Comparison of ENCODE assay signal across 10 cellular contexts in the genomic region with DNA sequence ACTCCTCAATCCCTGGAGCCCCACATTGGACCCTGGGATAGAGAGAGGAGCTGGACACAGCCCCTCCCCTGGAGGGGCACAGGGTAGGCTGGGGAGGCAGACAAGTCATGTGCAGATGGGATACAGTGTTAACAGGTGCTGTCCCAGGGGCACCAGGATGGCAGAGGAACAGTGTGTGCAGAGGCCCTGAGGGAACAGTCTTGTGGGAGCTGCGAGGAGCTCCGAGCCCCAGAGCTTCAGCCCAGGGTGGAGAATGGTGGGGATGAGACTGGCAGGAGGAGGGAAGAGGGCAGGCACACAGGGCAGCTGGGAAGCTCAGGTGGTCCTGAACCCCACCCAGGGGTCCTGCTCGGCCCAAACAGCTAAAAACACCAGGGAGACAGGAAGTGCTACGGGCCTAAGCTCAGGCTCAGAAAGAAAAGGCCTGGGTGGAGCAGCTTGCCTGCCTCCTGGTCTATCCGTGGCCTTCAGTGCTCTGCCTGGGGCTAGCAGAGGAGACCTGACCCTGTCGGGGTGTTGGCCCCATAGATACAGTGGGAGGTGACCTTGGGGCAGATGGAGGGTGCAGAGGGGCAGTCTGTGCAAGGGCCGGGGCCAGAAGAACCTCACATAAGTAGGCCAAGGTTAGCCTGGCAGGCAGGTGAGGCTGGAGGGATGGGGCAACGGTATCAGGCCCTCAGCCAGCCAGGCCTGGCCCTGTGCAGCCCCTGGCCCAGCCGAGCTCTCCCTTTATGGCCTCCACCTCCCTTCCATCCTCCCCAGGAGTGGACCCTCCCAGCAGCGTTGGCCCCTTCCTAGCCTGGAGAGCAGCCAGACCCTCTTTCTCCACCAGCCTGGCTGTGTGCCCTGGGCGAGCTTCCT. TPM values are rescaled to one million over a fixed set of nuclear protein-coding genes. Genes with fewer than 3 reads are reported as not detected.
DNase-seq lines count a peak whose midpoint lies in the region; ATAC-seq and TF ChIP-seq lines count a peak whose summit lies in the region.
"Had no signal": no experiment of that assay in that cellular context is flagged by ENCODE, and none has a peak within 500 bp of the region (broad histone marks: within the 10 kb centered on the region; RNA-seq: fewer than 3 reads in every experiment).

No MANE protein-coding gene starts in this region.

- no peak for DNase-seq in activated naive CD4-positive, alpha-beta T cell treated with anti-CD3 and anti-CD28 coated beads for 36 hours
- no peak for DNase-seq in activated naive CD4-positive, alpha-beta T cell treated with Interleukin-2 at 50 U/mL for 16 hours
- DNase-seq in dorsolateral prefrontal cortex (peak in 6 of 10 donors; percentile 4 to 35 (median 20)), vagina (ENCODE audit: extremely low spot score in 2 of 2) (no peak), NCI-H1436 treated with DMSO at 0.1 percent for 48 hours (lab: John Stamatoyannopoulos, UW) (no peak), kidney tubule cell (ENCODE audit: low spot score) (no peak), NCI-H1417 (lab: John Stamatoyannopoulos, UW) (no peak)
- DNase-seq in naive thymus-derived CD4-positive, alpha-beta T cell, result peak in 5 of 9 donors; percentile 21 to 30 (median 21)
- DNase-seq: kidney glomerular epithelial cell had no signal

- H3K36me3 ChIP-seq in naive thymus-derived CD4-positive, alpha-beta T cell (ENCODE audit: control insufficient read depth in 2 of 3, insufficient read depth in 3 of 3, low read length in 3 of 3), result no peaks in the 10 kb centered on the region
- H3K36me3 ChIP-seq in vagina, result no peaks in the 10 kb centered on the region

- H3K4me3 Mint-ChIP-seq in activated naive CD4-positive, alpha-beta T cell treated with anti-CD3 and anti-CD28 coated beads for 36 hours, result peak overlapping the region; percentile 74
- peak overlapping the region; percentile 77 to 93 (median 82) for H3K4me3 Mint-ChIP-seq in naive thymus-derived CD4-positive, alpha-beta T cell

- no peaks in the 10 kb centered on the region for H3K36me3 Mint-ChIP-seq in activated naive CD4-positive, alpha-beta T cell treated with anti-CD3 and anti-CD28 coated beads for 36 hours (ENCODE audit: low read depth)
- H3K36me3 Mint-ChIP-seq in naive thymus-derived CD4-positive, alpha-beta T cell, result peaks cover 0 to 9% (median 0%) of the 10 kb centered on the region in 5 donors
- H3K36me3 Mint-ChIP-seq: IgD-negative memory B cell had no signal

- POLR2A ChIA-PET in naive thymus-derived CD4-positive, alpha-beta T cell (lab: Charles Lee), result interaction anchor here (0.6 to 2.0 kb wide), 6 partner anchors 9 to 34 kb away, joined by 3 to 8 read pairs (median 7); no protein-coding TSS in a partner anchor

- no peaks in the 10 kb centered on the region for H3K27me3 Mint-ChIP-seq in activated naive CD4-positive, alpha-beta T cell treated with anti-CD3 and anti-CD28 coated beads for 36 hours (ENCODE audit: low read depth)
- H3K27me3 Mint-ChIP-seq in naive thymus-derived CD4-positive, alpha-beta T cell, result peaks cover 0 to 8% (median 0%) of the 10 kb centered on the region in 5 donors

- H3K27ac ChIP-seq in dorsolateral prefrontal cortex (peak overlapping the region in 3 of 59 donors; percentile 5 to 44 (median 18)), vagina (peak overlapping the region; percentile 45)
- H3K27ac ChIP-seq in naive thymus-derived CD4-positive, alpha-beta T cell (ENCODE audit: low read depth, low read length), result peak overlapping the region; percentile 78

- no peak for TF ChIP-seq CTCF in dorsolateral prefrontal cortex (IDR thresholded peaks at IDR 0.05 in 54 of 56, conservative IDR thresholded peaks at IDR 0.05 in 2 of 56; ENCODE audit: low read depth in 1 of 56, partially characterized antibody in 56 of 56)
- no peak for TF ChIP-seq CTCF in vagina (IDR thresholded peaks at IDR 0.05)

- intact Hi-C loops in activated naive CD4-positive, alpha-beta T cell treated with anti-CD3 and anti-CD28 coated beads for 36 hours (cut with micrococcal nuclease), result loop anchor here (2.0 kb wide), 1 partner anchor 15 kb away; a partner anchor contains a TSS
- intact Hi-C loops in dorsolateral prefrontal cortex (cut with DNase I) (no loop called here), vagina (cut with DNase I) (loop anchor here (5.0 kb wide), 1 partner anchor 1380 kb away; no protein-coding TSS in a partner anchor)
- intact Hi-C loops in naive thymus-derived CD4-positive, alpha-beta T cell (cut with micrococcal nuclease), result loop anchor here (2.0 kb wide), 2 partner anchors 15 to 35 kb away; a partner anchor contains a TSS

- H3K9me3 Mint-ChIP-seq in activated naive CD4-positive, alpha-beta T cell treated with anti-CD3 and anti-CD28 coated beads for 36 hours, result peaks cover 6% of the 10 kb centered on the region
- H3K9me3 Mint-ChIP-seq in naive thymus-derived CD4-positive, alpha-beta T cell, result peaks cover 0 to 13% (median 1%) of the 10 kb centered on the region in 11 donors

- H3K9me3 ChIP-seq in naive thymus-derived CD4-positive, alpha-beta T cell (ENCODE audit: control insufficient read depth in 2 of 3, low read length in 3 of 3), result no peaks in the 10 kb centered on the region
- H3K9me3 ChIP-seq in vagina, result no peaks in the 10 kb centered on the region

- H3K4me3 ChIP-seq in dorsolateral prefrontal cortex (no peak overlapping the region), vagina (peak overlapping the region in 1 of 2 donors; percentile 1)
- peak overlapping the region; percentile 44 for H3K4me3 ChIP-seq in naive thymus-derived CD4-positive, alpha-beta T cell (ENCODE audit: low read length)

- H3K4me1 ChIP-seq in naive thymus-derived CD4-positive, alpha-beta T cell (ENCODE audit: control insufficient read depth in 2 of 2, insufficient read depth in 2 of 2, low read length in 2 of 2), result peaks cover 7 to 17% of the 10 kb centered on the region in 2 donors
- peaks cover 24% of the 10 kb centered on the region for H3K4me1 ChIP-seq in vagina

- peaks cover 17% of the 10 kb centered on the region for H3K4me1 Mint-ChIP-seq in activated naive CD4-positive, alpha-beta T cell treated with anti-CD3 and anti-CD28 coated beads for 36 hours (ENCODE audit: low read depth)
- peaks cover 6 to 37% (median 21%) of the 10 kb centered on the region in 7 donors for H3K4me1 Mint-ChIP-seq in naive thymus-derived CD4-positive, alpha-beta T cell
- H3K4me1 Mint-ChIP-seq: IgD-negative memory B cell had no signal

- CTCF ChIA-PET in activated naive CD4-positive, alpha-beta T cell treated with anti-CD3 and anti-CD28 coated beads for 36 hours (lab: Charles Lee), result interaction anchor here (0.6 to 5.0 kb wide), 10 partner anchors 9 to 377 kb away, joined by 3 to 51 read pairs (median 4); no protein-coding TSS in a partner anchor
- CTCF ChIA-PET in naive thymus-derived CD4-positive, alpha-beta T cell (lab: Charles Lee), result interaction anchor here (0.8 to 4.9 kb wide), 7 partner anchors 10 to 162 kb away, joined by 3 to 36 read pairs (median 4); a partner anchor contains a TSS

- ATAC-seq in naive thymus-derived CD4-positive, alpha-beta T cell, result peak; percentile 26

- H3K27me3 ChIP-seq in dorsolateral prefrontal cortex, result no peaks in the 10 kb centered on the region
- no peaks in the 10 kb centered on the region for H3K27me3 ChIP-seq in naive thymus-derived CD4-positive, alpha-beta T cell (ENCODE audit: control insufficient read depth in 2 of 2, insufficient read depth in 2 of 2, low read length in 2 of 2)
- no peaks in the 10 kb centered on the region for H3K27me3 ChIP-seq in vagina

- H3K27ac Mint-ChIP-seq in activated naive CD4-positive, alpha-beta T cell treated with anti-CD3 and anti-CD28 coated beads for 36 hours, result peak overlapping the region; percentile 89
- H3K27ac Mint-ChIP-seq in naive thymus-derived CD4-positive, alpha-beta T cell, result peak overlapping the region; percentile 94 to 98 (median 98)

- no peak for TF ChIP-seq POLR2A in vagina (IDR thresholded peaks at IDR 0.05)

RNA-seq across cellular contexts. Expression of a gene that starts 15.4 kb away (rescaled TPM):
- total RNA-seq in activated naive CD4-positive, alpha-beta T cell treated with anti-CD3 and anti-CD28 coated beads for 36 hours, result 1 to 10 TPM in 1 of 2 experiments, under 1 TPM in 1; 0.79 to 1.5 TPM
- total RNA-seq in dorsolateral prefrontal cortex (10 to 100 TPM; 12.5 to 36.7 (median 23.3) TPM), vagina (15.0 TPM)
- 1 to 10 TPM in 4 of 5 experiments, under 1 TPM in 1; 0.94 to 5.8 (median 5.6) TPM for total RNA-seq in naive thymus-derived CD4-positive, alpha-beta T cell
- 1 to 10 TPM; 3.0 to 5.8 TPM for polyA plus RNA-seq in naive thymus-derived CD4-positive, alpha-beta T cell

RNA-seq across cellular contexts. Expression of a gene that starts 20.4 kb away (rescaled TPM):
- not detected for total RNA-seq in activated naive CD4-positive, alpha-beta T cell treated with anti-CD3 and anti-CD28 coated beads for 36 hours
- total RNA-seq in dorsolateral prefrontal cortex (1 to 10 TPM in 58 of 120 experiments, under 1 TPM in 3, not detected in 59; 0.86 to 4.4 (median 1.8) TPM), vagina (not detected)
- total RNA-seq in naive thymus-derived CD4-positive, alpha-beta T cell, result 1 to 10 TPM in 1 of 5 experiments, not detected in 4; 1.1 TPM
- not detected for polyA plus RNA-seq in naive thymus-derived CD4-positive, alpha-beta T cell
- polyA plus RNA-seq: IgD-negative memory B cell had no signal

RNA-seq across cellular contexts. Expression of a gene that starts 45.8 kb away (rescaled TPM):
- total RNA-seq in activated naive CD4-positive, alpha-beta T cell treated with anti-CD3 and anti-CD28 coated beads for 36 hours, result not detected
- total RNA-seq in dorsolateral prefrontal cortex, result 10 to 100 TPM in 27 of 120 experiments, 1 to 10 TPM in 93; 3.4 to 21.5 (median 7.7) TPM
- total RNA-seq in naive thymus-derived CD4-positive, alpha-beta T cell, result 1 to 10 TPM in 1 of 5 experiments, under 1 TPM in 4; 0.07 to 2.5 (median 0.27) TPM
- polyA plus RNA-seq in naive thymus-derived CD4-positive, alpha-beta T cell, result not detected
- 9.1 TPM for total RNA-seq in vagina
- polyA plus RNA-seq: IgD-negative memory B cell had no signal

RNA-seq across cellular contexts. Expression of a gene that starts 48.0 kb away (rescaled TPM):
- not detected for total RNA-seq in activated naive CD4-positive, alpha-beta T cell treated with anti-CD3 and anti-CD28 coated beads for 36 hours
- total RNA-seq in dorsolateral prefrontal cortex, result 1 to 10 TPM in 1 of 120 experiments, under 1 TPM in 38, not detected in 81; 0.16 to 1.0 (median 0.32) TPM
- total RNA-seq in naive thymus-derived CD4-positive, alpha-beta T cell, result not detected
- polyA plus RNA-seq in naive thymus-derived CD4-positive, alpha-beta T cell, result not detected
- total RNA-seq in vagina, result not detected
- polyA plus RNA-seq: IgD-negative memory B cell had no signal

Comparison
In these comparisons a context has a peak if more than half of its experiments do, and no peak if none do; other contexts are left out.
1. DNase-seq: peak in dorsolateral prefrontal cortex (6 of 10) and naive thymus-derived CD4-positive, alpha-beta T cell (5 of 9); none in activated naive CD4-positive, alpha-beta T cell treated with anti-CD3 and anti-CD28 coated beads for 36 hours (single experiment), activated naive CD4-positive, alpha-beta T cell treated with Interleukin-2 at 50 U/mL for 16 hours (single experiment), vagina (0 of 2), NCI-H1436 treated with DMSO at 0.1 percent for 48 hours (single experiment), kidney tubule cell (single experiment) and NCI-H1417 (0 of 3).
2. intact Hi-C loops: an anchor here in activated naive CD4-positive, alpha-beta T cell treated with anti-CD3 and anti-CD28 coated beads for 36 hours (2.0 kb wide), naive thymus-derived CD4-positive, alpha-beta T cell (2.0 kb wide) and vagina (5.0 kb wide); none called in dorsolateral prefrontal cortex.